8 cellular contexts compared by ENCODE assay signal in genomic region chr7:90736968-90737939, GRCh38.
DNase-seq lines count a peak whose midpoint lies in the region; ATAC-seq and TF ChIP-seq lines count a peak whose summit lies in the region.

No MANE protein-coding gene starts in this region.

- TF ChIP-seq EP300 in tibial nerve (IDR thresholded peaks at IDR 0.05), result no peak

- no peaks in the 10 kb centered on the region for H3K27me3 ChIP-seq in BLaER1
- no peaks in the 10 kb centered on the region for H3K27me3 ChIP-seq in OCI-LY3 (ENCODE audit: low read depth, low read length)
- no peaks in the 10 kb centered on the region for H3K27me3 ChIP-seq in tibial nerve
- no peaks in the 10 kb centered on the region for H3K27me3 ChIP-seq in testis
- no peaks in the 10 kb centered on the region for H3K27me3 ChIP-seq in left lung

- ATAC-seq in GM19351 (IDR thresholded peaks at IDR 0.05; ENCODE audit: unreplicated experiment) (peak; percentile 94), HG03045 (IDR thresholded peaks at IDR 0.05; ENCODE audit: unreplicated experiment) (peak; percentile 98), left lung (no peak)

- H3K27ac ChIP-seq in BLaER1 (peak overlapping the region; percentile 53; the same call in 1 of the 2 replicates), OCI-LY3 (ENCODE audit: low read length) (peak overlapping the region; percentile 43), tibial nerve (no peak overlapping the region), testis (no peak overlapping the region), left lung (no peak overlapping the region)

- no peak for TF ChIP-seq CTCF in OCI-LY3 (IDR thresholded peaks at IDR 0.05; ENCODE audit: low read depth, low read length)
- no peak for TF ChIP-seq CTCF in tibial nerve (IDR thresholded peaks at IDR 0.05)
- TF ChIP-seq CTCF in testis (IDR thresholded peaks at IDR 0.05), result no peak
- TF ChIP-seq CTCF in left lung (IDR thresholded peaks at IDR 0.05), result no peak

- H3K4me3 ChIP-seq in BLaER1 (no peak overlapping the region; the same call in 1 of the 2 replicates), OCI-LY3 (ENCODE audit: low read length) (peak overlapping the region; percentile 28; the same call in 1 of the 2 replicates), tibial nerve (no peak overlapping the region), testis (no peak overlapping the region), left lung (no peak overlapping the region)

- H3K9me3 ChIP-seq in BLaER1 (peaks cover 33% of the 10 kb centered on the region), OCI-LY3 (ENCODE audit: insufficient read depth, low read length) (0 out of 2 replicates have a peak, but pooled peaks cover 3% of the 10 kb centered on the region), tibial nerve (peaks cover 0 to 11% (median 0%) of the 10 kb centered on the region in 4 donors), testis (no peaks in the 10 kb centered on the region), left lung (peaks cover 0 to 8% of the 10 kb centered on the region in 2 donors)

- 91 to 93% methylated on average over 4 of the region's 4 CpGs for WGBS in tibial nerve, 2 donors
- WGBS in testis, 2 donors, result 85 to 89% methylated on average over 4 of the region's 4 CpGs

- H3K4me1 ChIP-seq in BLaER1 (peaks cover 45% of the 10 kb centered on the region), OCI-LY3 (ENCODE audit: low read length) (peaks cover 29% of the 10 kb centered on the region), tibial nerve (no peaks in the 10 kb centered on the region), testis (no peaks in the 10 kb centered on the region), left lung (peaks cover 0 to 12% of the 10 kb centered on the region in 2 donors)

- H4K20me1 ChIP-seq in BLaER1 (no peaks in the 10 kb centered on the region), OCI-LY3 (ENCODE audit: insufficient read depth, low read length) (no peaks in the 10 kb centered on the region)

- intact Hi-C loops in testis (cut with DNase I; ENCODE audit: low total_unique reads), result no loop called here
- intact Hi-C loops in left lung (cut with DNase I), result no loop called here

- peak overlapping the region; percentile 68 for H3K4me2 ChIP-seq in BLaER1
- H3K4me2 ChIP-seq in OCI-LY3 (ENCODE audit: low read length), result peak overlapping the region; percentile 69

- H3K79me2 ChIP-seq in OCI-LY3 (ENCODE audit: low read length), result no peaks in the 10 kb centered on the region

- H3K36me3 ChIP-seq in BLaER1 (peaks cover 40% of the 10 kb centered on the region), OCI-LY3 (replicated peaks; ENCODE audit: low read depth, low read length) (peaks cover 9% of the 10 kb centered on the region), tibial nerve (peaks cover 0 to 20% (median 0%) of the 10 kb centered on the region in 3 donors), testis (ENCODE audit: low read depth, missing control alignments) (no peaks in the 10 kb centered on the region), left lung (peaks cover 0 to 13% of the 10 kb centered on the region in 2 donors)

- DNase-seq in tibial nerve (ENCODE audit: low spot score in 2 of 2) (no peak), testis (no peak), left lung (no peak), DMS114 treated with DMSO at 0.1 percent for 48 hours (lab: John Stamatoyannopoulos, UW; ENCODE audit: unreplicated experiment) (no peak)

- TF ChIP-seq POLR2A in tibial nerve (IDR thresholded peaks at IDR 0.05) (no peak), testis (IDR thresholded peaks at IDR 0.05) (no peak)

- H2AFZ ChIP-seq in OCI-LY3 (ENCODE audit: low read depth, low read length), result peak overlapping the region; percentile 8; the same call in 1 of the 2 replicates

- H3K9ac ChIP-seq in BLaER1 (no peak overlapping the region), OCI-LY3 (ENCODE audit: low read length) (peak overlapping the region; percentile 28; the same call in 1 of the 2 replicates)

Comparison
In these comparisons a context has a peak if more than half of its experiments do, and no peak if none do; other contexts are left out.
1. H3K27ac ChIP-seq: peak in BLaER1 (single experiment) and OCI-LY3 (single experiment); none in tibial nerve (0 of 4), testis (0 of 2) and left lung (0 of 2).